ENCODE assay signal across 16 cellular contexts in genomic region chr9:98960409-98960808, GRCh38.
"Had no signal": no experiment of that assay in that cellular context is flagged by ENCODE, and none has a peak within 500 bp of the region (broad histone marks: within the 10 kb centered on the region; RNA-seq: fewer than 3 reads in every experiment).

No MANE protein-coding gene starts in this region.

- H3K4me3 Mint-ChIP-seq: activated T-helper 1 cell treated with anti-CD3 and anti-CD28 coated beads, Interleukin-12 subunit alpha, Interleukin-12 subunit beta, Interleukin-2, Interleukin-4 antibody, amounts not matched to agents 30 ng/mL and 10 ng/mL and 1 ng/mL, durations not matched to agents 14 hours and 24 hours and 36 hours; stimulated activated naive CD8-positive, alpha-beta T cell treated with anti-CD3 and anti-CD28 coated beads, Interleukin-15, Interleukin-2, amounts not matched to agents 100 ng/mL and 50 ng/mL, for 24 hours had no signal

- H3K27ac Mint-ChIP-seq: activated naive CD4-positive, alpha-beta T cell treated with anti-CD3 and anti-CD28 coated beads, Interleukin-2, amount 50 U/mL, for 72 hours; activated T-helper 1 cell treated with anti-CD3 and anti-CD28 coated beads, Interleukin-12 subunit alpha, Interleukin-12 subunit beta, Interleukin-2, Interleukin-4 antibody, amounts not matched to agents 30 ng/mL and 10 ng/mL and 1 ng/mL, durations not matched to agents 14 hours and 24 hours and 36 hours; stimulated activated naive CD8-positive, alpha-beta T cell treated with anti-CD3 and anti-CD28 coated beads, Interleukin-15, Interleukin-2, amounts not matched to agents 100 ng/mL and 50 ng/mL, for 24 hours had no signal

- H3K27me3 ChIP-seq: testis had no signal

- H3K27me3 Mint-ChIP-seq: stimulated activated naive CD8-positive, alpha-beta T cell treated with anti-CD3 and anti-CD28 coated beads, Interleukin-15, Interleukin-2, amounts not matched to agents 100 ng/mL and 50 ng/mL, for 24 hours had no signal

- H3K36me3 ChIP-seq: lower lobe of right lung had no signal

- H3K9me3 Mint-ChIP-seq: activated T-helper 1 cell treated with anti-CD3 and anti-CD28 coated beads, Interleukin-12 subunit alpha, Interleukin-12 subunit beta, Interleukin-2, Interleukin-4 antibody, amounts not matched to agents 30 ng/mL and 10 ng/mL and 1 ng/mL, durations not matched to agents 14 hours and 24 hours and 36 hours; stimulated activated naive CD8-positive, alpha-beta T cell treated with anti-CD3 and anti-CD28 coated beads, Interleukin-15, Interleukin-2, amounts not matched to agents 100 ng/mL and 50 ng/mL, for 24 hours had no signal

- ATAC-seq: activated naive CD4-positive, alpha-beta T cell treated with anti-CD3 and anti-CD28 coated beads, Interleukin-2, amount 50 U/mL, for 72 hours; left cardiac atrium; lower lobe of right lung had no signal

- DNase-seq: activated CD4-positive, alpha-beta T cell treated with anti-CD3 and anti-CD28 coated beads, Interleukin-2, amount 50 U/mL, for 48 hours; activated gamma-delta T cell treated with Interleukin-2 at 50 U/mL for 16 hours; activated T-cell treated with anti-CD3 and anti-CD28 coated beads for 4 hours; cerebellar nuclear complex; effector CD4-positive, alpha-beta T cell; left cardiac atrium; lower lobe of right lung; occipital lobe; posterior cingulate gyrus; retina; stimulated activated CD4-positive, alpha-beta T cell treated with anti-CD3 and anti-CD28 coated beads, Interleukin-2, amount 100 ng/mL, for 48 hours; T-helper 2 cell; testis had no signal

- H3K27ac ChIP-seq: lower lobe of right lung had no signal

- H3K9me3 ChIP-seq: testis had no signal

- H3K4me3 ChIP-seq: lower lobe of right lung, testis had no signal
